In the genomic region with DNA sequence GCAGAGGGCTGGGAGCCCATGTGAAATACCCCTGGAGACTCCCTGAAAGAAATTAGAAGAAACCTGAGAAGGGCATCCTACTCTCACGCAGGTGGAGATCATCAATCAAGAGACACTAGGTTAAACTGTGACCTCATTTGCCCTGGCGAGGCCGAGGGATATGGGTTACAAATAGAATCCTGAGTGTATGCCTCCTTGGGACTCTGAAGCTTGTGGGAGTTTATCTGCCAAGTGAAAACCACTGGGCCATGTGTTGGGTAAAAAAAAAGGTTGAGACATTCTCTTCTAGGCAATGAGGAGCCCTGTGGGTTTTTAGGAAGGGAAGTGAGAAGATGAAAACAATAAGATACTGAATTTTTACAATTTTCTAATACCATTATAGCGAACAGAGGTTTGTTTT, we compare ENCODE assay signal across 26 cellular contexts.
DNase-seq lines count a peak whose midpoint lies in the region; ATAC-seq and TF ChIP-seq lines count a peak whose summit lies in the region.
"Had no signal": no experiment of that assay in that cellular context is flagged by ENCODE, and none has a peak within 500 bp of the region (broad histone marks: within the 10 kb centered on the region; RNA-seq: fewer than 3 reads in every experiment).

No MANE protein-coding gene starts in this region.

- H3K4me3 ChIP-seq in DND-41 (ENCODE audit: low read depth in 1 of 2, low read length in 2 of 2) (no peak overlapping the region), NB4 (ENCODE audit: low read depth, low read length) (no peak overlapping the region), tibial nerve (no peak overlapping the region)
- H3K4me3 ChIP-seq: A549, adrenal gland, heart left ventricle, tibial artery had no signal

- H3K4me1 ChIP-seq in DND-41 (ENCODE audit: insufficient read depth, low read length) = peaks cover 15% of the 10 kb centered on the region
- no peaks in the 10 kb centered on the region for H3K4me1 ChIP-seq in tibial nerve
- H3K4me1 ChIP-seq: A549, adrenal gland, heart left ventricle, tibial artery had no signal

- H3K9ac ChIP-seq in DND-41 (ENCODE audit: low read depth, low read length) = no peak overlapping the region

- H2AFZ ChIP-seq in DND-41 (ENCODE audit: low read depth, low read length) = no peak overlapping the region

- H3K79me2 ChIP-seq in DND-41 (ENCODE audit: insufficient read depth, low read length) = no peaks in the 10 kb centered on the region

- H3K27me3 ChIP-seq in DND-41 (ENCODE audit: insufficient read depth, low read length, poor library complexity) = no peaks in the 10 kb centered on the region
- H3K27me3 ChIP-seq in tibial nerve = no peaks in the 10 kb centered on the region
- H3K27me3 ChIP-seq: adrenal gland, heart left ventricle, neutrophil, tibial artery had no signal

- no peak for TF ChIP-seq EP300 in tibial nerve (IDR thresholded peaks at IDR 0.05)

- ATAC-seq in DND-41 (ENCODE audit: insufficient read depth, low read depth) = peak; percentile 78
- ATAC-seq: A549; activated CD4-positive, alpha-beta T cell treated with anti-CD3 and anti-CD28 coated beads for 36 hours; activated CD8-positive, alpha-beta T cell treated with anti-CD3 and anti-CD28 coated beads for 36 hours; CD8-positive, alpha-beta T cell; heart left ventricle had no signal

- H3K27ac ChIP-seq in DND-41 (ENCODE audit: low read length) = peak overlapping the region; percentile 36
- no peak overlapping the region for H3K27ac ChIP-seq in tibial nerve
- H3K27ac ChIP-seq: A549, adrenal gland, heart left ventricle, neutrophil, RWPE1, tibial artery had no signal

- no peaks in the 10 kb centered on the region for H3K36me3 ChIP-seq in DND-41 (ENCODE audit: insufficient read depth, low read length)
- H3K36me3 ChIP-seq in tibial nerve = no peaks in the 10 kb centered on the region
- H3K36me3 ChIP-seq: adrenal gland, heart left ventricle, neutrophil, tibial artery had no signal

- TF ChIP-seq CTCF in DND-41 (IDR thresholded peaks at IDR 0.05; ENCODE audit: borderline replicate concordance, extremely low read depth, low read length, poor library complexity, severe bottlenecking) (no peak), NB4 (IDR thresholded peaks at IDR 0.05; ENCODE audit: low read depth, low read length) (no peak), tibial nerve (IDR thresholded peaks at IDR 0.05) (no peak)

- no peaks in the 10 kb centered on the region for H4K20me1 ChIP-seq in DND-41 (ENCODE audit: insufficient read depth, low read length)

- 78% methylated on average over 4 of the region's 4 CpGs for WGBS in tibial nerve, 2 donors

- DNase-seq in DND-41 (no peak), NB4 (ENCODE audit: low read depth) (peak; percentile 47), OCI-M1 (lab: John Stamatoyannopoulos, UW) (peak; percentile 70), myocyte (ENCODE audit: low read depth) (peak; percentile 90), epidermal melanocyte (ENCODE audit: insufficient read length, low spot score) (no peak), NCI-H774 (lab: John Stamatoyannopoulos, UW) (no peak), DMS79 (lab: John Stamatoyannopoulos, UW) (no peak), tibial nerve (ENCODE audit: low spot score in 2 of 2) (no peak)
- DNase-seq: activated CD4-positive, alpha-beta T cell treated with anti-CD3 and anti-CD28 coated beads for 36 hours; activated CD8-positive, alpha-beta memory T cell treated with anti-CD3 and anti-CD28 coated beads, Interleukin-2, amount 50 U/mL, for 48 hours; activated CD8-positive, alpha-beta T cell treated with anti-CD3 and anti-CD28 coated beads for 36 hours; activated naive CD4-positive, alpha-beta T cell treated with anti-CD3 and anti-CD28 coated beads for 36 hours; adrenal gland; CD8-positive, alpha-beta T cell; central memory CD4-positive, alpha-beta T cell; HCEC 1CT; heart left ventricle; IMR-90; kidney; NCI-H1105; NCI-H187; T-helper 2 cell; tibial artery had no signal

- H3K9me3 ChIP-seq in DND-41 (ENCODE audit: insufficient read depth, low read length, severe bottlenecking) (no peaks in the 10 kb centered on the region), tibial nerve (no peaks in the 10 kb centered on the region)
- H3K9me3 ChIP-seq: A549, adrenal gland, heart left ventricle, neutrophil, tibial artery had no signal

- no peak for TF ChIP-seq POLR2A in NB4 (IDR thresholded peaks at IDR 0.05; ENCODE audit: extremely low read depth, insufficient read length)
- TF ChIP-seq POLR2A in tibial nerve (IDR thresholded peaks at IDR 0.05) = no peak

- no peak overlapping the region for H3K4me2 ChIP-seq in DND-41 (ENCODE audit: insufficient read depth, low read length)
- H3K4me2 ChIP-seq: A549 had no signal

Comparison
In these comparisons a context has a peak if more than half of its experiments do, and no peak if none do; other contexts are left out.
1. DNase-seq: peak in NB4 (single experiment), OCI-M1 (single experiment) and myocyte (single experiment); none in DND-41 (single experiment), epidermal melanocyte (single experiment), NCI-H774 (single experiment), DMS79 (single experiment) and tibial nerve (0 of 2).